Comparison of ENCODE assay signal across 18 cellular contexts in genomic region chr16:68378436-68379415, GRCh38.
DNase-seq lines count a peak whose midpoint lies in the region; ATAC-seq and TF ChIP-seq lines count a peak whose summit lies in the region.
"Had no signal": no experiment of that assay in that cellular context is flagged by ENCODE, and none has a peak within 500 bp of the region (broad histone marks: within the 10 kb centered on the region; RNA-seq: fewer than 3 reads in every experiment).

No MANE protein-coding gene starts in this region.

- no peaks in the 10 kb centered on the region for H3K9me3 Mint-ChIP-seq in CD4-positive, CD25-positive, alpha-beta regulatory T cell
- no peaks in the 10 kb centered on the region for H3K9me3 Mint-ChIP-seq in IgD-negative memory B cell

- H3K27ac ChIP-seq in CD4-positive, CD25-positive, alpha-beta regulatory T cell (ENCODE audit: insufficient read depth, low read length, poor library complexity, severe bottlenecking): no peak overlapping the region
- peak overlapping the region; percentile 38 for H3K27ac ChIP-seq in layer of hippocampus (ENCODE audit: low read depth, low read length)
- H3K27ac ChIP-seq in stomach: no peak overlapping the region
- H3K27ac ChIP-seq: heart right ventricle, lower lobe of right lung, suprapubic skin had no signal

- H3K4me1 Mint-ChIP-seq in CD4-positive, CD25-positive, alpha-beta regulatory T cell: peaks cover 0 to 38% (median 15%) of the 10 kb centered on the region in 4 donors
- H3K4me1 Mint-ChIP-seq in IgD-negative memory B cell: peaks cover 34 to 39% (median 35%) of the 10 kb centered on the region in 3 donors

- TF ChIP-seq CTCF in stomach (IDR thresholded peaks at IDR 0.05): no peak

- no peaks in the 10 kb centered on the region for H3K9me3 ChIP-seq in CD4-positive, CD25-positive, alpha-beta regulatory T cell (ENCODE audit: control insufficient read depth in 2 of 2, low read length in 2 of 2)
- H3K9me3 ChIP-seq in stomach: no peaks in the 10 kb centered on the region
- H3K9me3 ChIP-seq: heart right ventricle, lower lobe of right lung, suprapubic skin had no signal

- no peak for TF ChIP-seq EP300 in stomach (IDR thresholded peaks at IDR 0.05)

- no peak for ATAC-seq in CD4-positive, CD25-positive, alpha-beta regulatory T cell (ENCODE audit: low read depth in 2 of 2)
- no peak for ATAC-seq in HG02970 (IDR thresholded peaks at IDR 0.05; ENCODE audit: low FRiP score, unreplicated experiment)
- ATAC-seq: heart right ventricle, lower lobe of right lung, Panc1 had no signal

- no peaks in the 10 kb centered on the region for H3K36me3 Mint-ChIP-seq in CD4-positive, CD25-positive, alpha-beta regulatory T cell
- H3K36me3 Mint-ChIP-seq in IgD-negative memory B cell: no peaks in the 10 kb centered on the region

- H3K4me1 ChIP-seq in CD4-positive, CD25-positive, alpha-beta regulatory T cell (ENCODE audit: control insufficient read depth, insufficient read depth, low read length, poor library complexity, severe bottlenecking): peaks cover 17% of the 10 kb centered on the region
- peaks cover 0 to 37% (median 12%) of the 10 kb centered on the region in 4 donors for H3K4me1 ChIP-seq in stomach
- H3K4me1 ChIP-seq: heart right ventricle, lower lobe of right lung had no signal

- DNase-seq in CD4-positive, CD25-positive, alpha-beta regulatory T cell: no peak
- peak; percentile 61 for DNase-seq in SK-N-DZ (ENCODE audit: low spot score)
- no peak for DNase-seq in stomach
- DNase-seq in SW480 (ENCODE audit: low spot score): no peak
- DNase-seq: activated gamma-delta T cell; heart right ventricle; MM.1S; NCI-H2107; stimulated activated CD4-positive, alpha-beta T cell treated with anti-CD3 and anti-CD28 coated beads, Interleukin-4, amount 100 ng/mL, for 24 hours; SW 1271 had no signal

- TF ChIP-seq POLR2A in stomach (IDR thresholded peaks at IDR 0.05): no peak

- no peak overlapping the region for H3K4me3 ChIP-seq in CD4-positive, CD25-positive, alpha-beta regulatory T cell (ENCODE audit: low read depth, low read length)
- H3K4me3 ChIP-seq in stomach: no peak overlapping the region
- H3K4me3 ChIP-seq: heart right ventricle, lower lobe of right lung, skin epidermis, suprapubic skin had no signal

- no peaks in the 10 kb centered on the region for H3K36me3 ChIP-seq in CD4-positive, CD25-positive, alpha-beta regulatory T cell (ENCODE audit: control insufficient read depth, insufficient read depth, low read length)
- H3K36me3 ChIP-seq in stomach: peaks cover 0 to 6% (median 0%) of the 10 kb centered on the region in 4 donors
- H3K36me3 ChIP-seq: heart right ventricle, lower lobe of right lung, suprapubic skin had no signal

- WGBS in stomach, 5 donors: 71 to 83% (median 81%) methylated on average over 13 of the region's 13 CpGs

- no peaks in the 10 kb centered on the region for H3K27me3 Mint-ChIP-seq in CD4-positive, CD25-positive, alpha-beta regulatory T cell
- no peaks in the 10 kb centered on the region for H3K27me3 Mint-ChIP-seq in IgD-negative memory B cell

- peak overlapping the region in 2 of 4 donors; percentile 0 to 76 for H3K4me3 Mint-ChIP-seq in CD4-positive, CD25-positive, alpha-beta regulatory T cell
- H3K4me3 Mint-ChIP-seq in IgD-negative memory B cell: no peak overlapping the region

- H3K27ac Mint-ChIP-seq in CD4-positive, CD25-positive, alpha-beta regulatory T cell: peak overlapping the region in 2 of 3 donors; percentile 75 to 89
- H3K27ac Mint-ChIP-seq in IgD-negative memory B cell: peak overlapping the region in 2 of 3 donors; percentile 8 to 10
- H3K27ac Mint-ChIP-seq: progenitor cell of endocrine pancreas had no signal

- H3K27me3 ChIP-seq in CD4-positive, CD25-positive, alpha-beta regulatory T cell (ENCODE audit: control insufficient read depth, insufficient read depth, low read length): no peaks in the 10 kb centered on the region
- H3K27me3 ChIP-seq in layer of hippocampus (ENCODE audit: control insufficient read depth, insufficient read depth, low read length): peaks cover 2% of the 10 kb centered on the region
- no peaks in the 10 kb centered on the region for H3K27me3 ChIP-seq in stomach
- H3K27me3 ChIP-seq: heart right ventricle, suprapubic skin had no signal

- intact Hi-C loops in stomach (cut with DNase I; ENCODE audit: low total_unique reads): no loop called here
